In the genomic region with DNA sequence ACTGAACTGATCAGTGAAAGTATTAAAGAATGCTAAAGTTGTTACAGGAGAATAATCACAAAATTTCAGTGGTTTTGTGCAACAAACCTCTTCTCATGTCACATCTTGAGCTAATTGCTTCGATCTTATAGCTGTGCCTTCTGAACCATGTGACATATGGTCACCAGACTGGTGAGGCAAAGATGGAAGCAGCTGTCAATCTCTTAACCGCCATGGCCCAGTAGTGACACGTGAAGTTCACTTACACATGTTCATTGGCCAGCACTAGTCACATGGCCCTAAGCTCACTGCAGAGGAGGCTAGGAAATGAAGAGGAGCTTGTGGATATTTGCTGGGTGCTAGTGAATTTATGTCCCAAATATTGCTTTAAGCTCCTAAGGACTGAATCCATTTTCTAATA, we compare ENCODE assay signal across 25 cellular contexts. TPM values are rescaled to one million over a fixed set of nuclear protein-coding genes. Genes with fewer than 3 reads are reported as not detected.
A peak's percentile ranks its signal among the peaks of the same experiment; 100 is the strongest.
DNase-seq lines count a peak whose midpoint lies in the region; ATAC-seq and TF ChIP-seq lines count a peak whose summit lies in the region.
"Had no signal": no experiment of that assay in that cellular context is flagged by ENCODE, and none has a peak within 500 bp of the region (broad histone marks: within the 10 kb centered on the region; RNA-seq: fewer than 3 reads in every experiment).

No MANE protein-coding gene starts in this region.

- WGBS in endodermal cell (ENCODE audit: insufficient coverage in 1 of 2, insufficient read length in 1 of 2), 2 experiments: 76 to 84% methylated on average over 3 of the region's 3 CpGs
- WGBS in trophoblast cell (ENCODE audit: extremely low coverage, insufficient coverage, insufficient read length): no CpG with 5 or more reads among the region's 3 CpGs

- H3K4ac ChIP-seq in trophoblast cell (ENCODE audit: low read depth, low read length): no peak overlapping the region

- peak; percentile 38; the same call in 1 of the 2 replicates for ATAC-seq in HCT116
- no peak for ATAC-seq in GM18870 (IDR thresholded peaks at IDR 0.05; ENCODE audit: unreplicated experiment)
- ATAC-seq in GM19397 (IDR thresholded peaks at IDR 0.05; ENCODE audit: unreplicated experiment): no peak
- ATAC-seq: esophagus mucosa; left colon; natural killer cell; stimulated activated naive CD8-positive, alpha-beta T cell treated with anti-CD3 and anti-CD28 coated beads, Interleukin-15, Interleukin-2, amounts not matched to agents 100 U/mL and 50 U/mL, for 24 hours had no signal

- H3K9me3 Mint-ChIP-seq in endodermal cell: no peaks in the 10 kb centered on the region
- H3K9me3 Mint-ChIP-seq: activated naive CD4-positive, alpha-beta T cell treated with anti-CD3 and anti-CD28 coated beads, Interleukin-2, amount 50 U/mL, for 24 hours; CD8-positive, alpha-beta memory T cell; IgD-negative memory B cell; natural killer cell had no signal

- no peak overlapping the region for H2BK12ac ChIP-seq in trophoblast cell (ENCODE audit: low read length)

- H2BK5ac ChIP-seq in trophoblast cell (ENCODE audit: low read depth, low read length, poor library complexity): no peak overlapping the region

- H3K4me3 ChIP-seq in HCT116 (replicated peaks in 1 of 2; ENCODE audit: low read depth in 1 of 2, low read length in 2 of 2) (no peak overlapping the region), endodermal cell (ENCODE audit: low read length) (no peak overlapping the region), trophoblast cell (ENCODE audit: low read depth, low read length) (no peak overlapping the region), brain microvascular endothelial cell (ENCODE audit: low read depth, low read length) (no peak overlapping the region)
- H3K4me3 ChIP-seq: ascending aorta, tibial nerve had no signal

- intact Hi-C loops in HCT116 (cut with micrococcal nuclease): no loop called here

- H3K4me3 Mint-ChIP-seq in endodermal cell: no peak overlapping the region
- H3K4me3 Mint-ChIP-seq: activated naive CD4-positive, alpha-beta T cell treated with anti-CD3 and anti-CD28 coated beads, Interleukin-2, amount 50 U/mL, for 24 hours; CD8-positive, alpha-beta memory T cell; IgD-negative memory B cell; natural killer cell had no signal

- H3K27me3 Mint-ChIP-seq in endodermal cell (ENCODE audit: insufficient read depth): peaks cover 3% of the 10 kb centered on the region

- H3K14ac ChIP-seq in trophoblast cell (ENCODE audit: low read length): no peak overlapping the region

- no peak overlapping the region for H3K27ac ChIP-seq in HCT116 (ENCODE audit: low read depth, low read length)
- H3K27ac ChIP-seq in endodermal cell (ENCODE audit: low read depth, low read length): no peak overlapping the region
- H3K27ac ChIP-seq in trophoblast cell (ENCODE audit: low read depth, low read length): no peak overlapping the region
- H3K27ac ChIP-seq in brain microvascular endothelial cell: no peak overlapping the region
- H3K27ac ChIP-seq: RWPE1 had no signal

- H2AK5ac ChIP-seq in trophoblast cell (ENCODE audit: low read length): no peak overlapping the region

- no TSS peak for BruUV-seq in HCT116 (replicated peaks; lab: Mats Ljungman, UMichigan)

- H3K36me3 Mint-ChIP-seq in endodermal cell (ENCODE audit: low read depth): no peaks in the 10 kb centered on the region
- H3K36me3 Mint-ChIP-seq: activated naive CD4-positive, alpha-beta T cell treated with anti-CD3 and anti-CD28 coated beads, Interleukin-2, amount 50 U/mL, for 24 hours; CD8-positive, alpha-beta memory T cell; IgD-negative memory B cell; natural killer cell had no signal

- TF ChIP-seq POLR2A in HCT116 (IDR thresholded peaks at IDR 0.05; ENCODE audit: borderline replicate concordance, extremely low read depth, insufficient read depth, insufficient read length): no peak

- no peak overlapping the region for H4K12ac ChIP-seq in trophoblast cell (ENCODE audit: low read depth, low read length)

- CTCF ChIA-PET in HCT116 (lab: Charles Lee): no interaction called here

- H3K79me1 ChIP-seq in trophoblast cell (ENCODE audit: low read length): no peaks in the 10 kb centered on the region

- H3K79me2 ChIP-seq in HCT116 (ENCODE audit: insufficient read depth, low read length): no peaks in the 10 kb centered on the region
- H3K79me2 ChIP-seq in trophoblast cell (ENCODE audit: control insufficient read depth, insufficient read depth, low read length, poor library complexity): no peaks in the 10 kb centered on the region

- no peak for TF ChIP-seq CTCF in HCT116 (IDR thresholded peaks at IDR 0.05 in 2 of 3, conservative IDR thresholded peaks at IDR 0.05 in 1 of 3; ENCODE audit: borderline replicate concordance in 1 of 3, insufficient read depth in 1 of 3, low read depth in 2 of 3, low read length in 2 of 3)
- TF ChIP-seq CTCF in endodermal cell (conservative IDR thresholded peaks at IDR 0.05): no peak
- no peak for TF ChIP-seq CTCF in brain microvascular endothelial cell (IDR thresholded peaks at IDR 0.05; ENCODE audit: low read depth, low read length, missing control alignments)

- peaks cover 83% of the 10 kb centered on the region for H3K4me1 Mint-ChIP-seq in endodermal cell
- H3K4me1 Mint-ChIP-seq: natural killer cell had no signal

- H3K9me2 ChIP-seq in HCT116 (ENCODE audit: insufficient read depth): no peaks in the 10 kb centered on the region

- H4K91ac ChIP-seq in trophoblast cell (ENCODE audit: low read depth, low read length): no peak overlapping the region

- H3K4me2 ChIP-seq in HCT116 (ENCODE audit: low read length) (no peak overlapping the region), trophoblast cell (ENCODE audit: low read length) (no peak overlapping the region)

- H2BK120ac ChIP-seq in trophoblast cell (ENCODE audit: insufficient read depth, low read length, poor library complexity): no peak overlapping the region

- no peak for DNase-seq in HCT116 (ENCODE audit: low read depth, low spot score)
- peak; percentile 71 to 86 for DNase-seq in NCI-H524 (lab: John Stamatoyannopoulos, UW)
- no peak for DNase-seq in endodermal cell
- DNase-seq in trophoblast cell: no peak
- DNase-seq in nucleus accumbens (lab: John Stamatoyannopoulos, UW): no peak
- DNase-seq in brain microvascular endothelial cell: no peak
- DNase-seq: activated CD4-positive, alpha-beta T cell treated with anti-CD3 and anti-CD28 coated beads for 1 hour; AML-193; CD8-positive, alpha-beta memory T cell; DMS79 treated with DMSO at 0.1 percent for 48 hours; effector CD4-positive, alpha-beta T cell; left colon; natural killer cell; NCI-H1694 treated with DMSO at 0.1 percent for 48 hours; NCI-H345; stimulated activated CD4-positive, alpha-beta T cell treated with anti-CD3 and anti-CD28 coated beads, Interleukin-2, amount 100 ng/mL, for 24 hours; stimulated activated naive CD8-positive, alpha-beta T cell treated with anti-CD3 and anti-CD28 coated beads, Interleukin-15, Interleukin-2, amounts not matched to agents 100 U/mL and 50 U/mL, for 24 hours had no signal

- H2AFZ ChIP-seq in HCT116 (ENCODE audit: low read depth, low read length, poor library complexity, severe bottlenecking) (no peak overlapping the region), trophoblast cell (ENCODE audit: insufficient read depth, low read length, poor library complexity) (peak overlapping the region; percentile 24)

- H3K4me1 ChIP-seq in HCT116 (ENCODE audit: control insufficient read depth in 1 of 2, insufficient read depth in 2 of 2, low read length in 2 of 2) (no peaks in the 10 kb centered on the region), endodermal cell (ENCODE audit: control insufficient read depth, insufficient read depth, low read length) (peaks cover 27% of the 10 kb centered on the region), trophoblast cell (ENCODE audit: control insufficient read depth in 1 of 2, insufficient read depth in 2 of 2, low read length in 2 of 2) (peaks cover 13 to 16% of the 10 kb centered on the region in 2 experiments)

- H3K23ac ChIP-seq in trophoblast cell (ENCODE audit: low read length): no peak overlapping the region

- H3K9ac ChIP-seq in HCT116 (ENCODE audit: low read length) (no peak overlapping the region), endodermal cell (ENCODE audit: extremely low read depth, low read length, poor library complexity, severe bottlenecking) (no peak overlapping the region), trophoblast cell (ENCODE audit: low read length) (no peak overlapping the region)

- H4K8ac ChIP-seq in trophoblast cell (ENCODE audit: low read depth, low read length): no peak overlapping the region

- H3K27me3 ChIP-seq in HCT116 (ENCODE audit: insufficient read depth, low read length): no peaks in the 10 kb centered on the region
- peaks cover 26% of the 10 kb centered on the region for H3K27me3 ChIP-seq in endodermal cell (ENCODE audit: control insufficient read depth, insufficient read depth, low read length, poor library complexity, severe bottlenecking)
- no peaks in the 10 kb centered on the region for H3K27me3 ChIP-seq in trophoblast cell (ENCODE audit: insufficient read depth, low read length)
- no peaks in the 10 kb centered on the region for H3K27me3 ChIP-seq in brain microvascular endothelial cell (replicated peaks)
- H3K27me3 ChIP-seq: ascending aorta, tibial nerve had no signal

- in situ Hi-C loops in brain microvascular endothelial cell (cut with HindIII; ENCODE audit: low pct_ligation_motif_present, low sequenced_read_pairs): no loop called here

- no peak overlapping the region for H3K18ac ChIP-seq in trophoblast cell (ENCODE audit: low read length)

- peak overlapping the region; percentile 69 for H3K27ac Mint-ChIP-seq in endodermal cell
- H3K27ac Mint-ChIP-seq: activated naive CD4-positive, alpha-beta T cell treated with anti-CD3 and anti-CD28 coated beads, Interleukin-2, amount 50 U/mL, for 24 hours; CD8-positive, alpha-beta memory T cell; IgD-negative memory B cell; natural killer cell had no signal

- H3K9me3 ChIP-seq in HCT116 (ENCODE audit: control insufficient read depth in 1 of 2, insufficient read depth in 1 of 2, low read depth in 1 of 2, low read length in 2 of 2) (no peaks in the 10 kb centered on the region), endodermal cell (ENCODE audit: control insufficient read depth, low read length) (no peaks in the 10 kb centered on the region), trophoblast cell (ENCODE audit: insufficient read depth, low read depth, low read length) (no peaks in the 10 kb centered on the region)
- H3K9me3 ChIP-seq: ascending aorta, tibial nerve had no signal

- RAD21 ChIA-PET in HCT116 (lab: Charles Lee; ENCODE audit: low non-redundant PET in 1 of 2, low total read pairs in 2 of 2, uncharacterized antibody in 2 of 2, unreplicated experiment in 2 of 2): no interaction called here

- H4K20me1 ChIP-seq in HCT116 (ENCODE audit: insufficient read depth): no peaks in the 10 kb centered on the region

- POLR2A ChIA-PET in HCT116 (lab: Charles Lee): no interaction called here

- TF ChIP-seq RAD21 in HCT116 (IDR thresholded peaks at IDR 0.05; ENCODE audit: low read depth): no peak

- H3K36me3 ChIP-seq in HCT116 (ENCODE audit: control insufficient read depth in 1 of 2, insufficient read depth in 2 of 2, low read length in 2 of 2) (no peaks in the 10 kb centered on the region), endodermal cell (ENCODE audit: control insufficient read depth, insufficient read depth, low read length) (no peaks in the 10 kb centered on the region), trophoblast cell (ENCODE audit: control insufficient read depth in 1 of 2, insufficient read depth in 2 of 2, low read length in 2 of 2) (peaks cover 0 to 8% of the 10 kb centered on the region in 2 experiments), brain microvascular endothelial cell (replicated peaks) (no peaks in the 10 kb centered on the region)
- H3K36me3 ChIP-seq: ascending aorta, tibial nerve had no signal

RNA-seq across cellular contexts. Expression of a gene that starts 32.5 kb away (rescaled TPM):
- total RNA-seq in HCT116 (2021; ENCODE audit: unreplicated experiment) (3.3 TPM), endodermal cell (10 to 100 TPM in 1 of 2 donors, 1 to 10 TPM in 1; 9.8 to 12.3 TPM)
- polyA plus RNA-seq in HCT116 (2012): 1.2 and 2.0 TPM in 2 replicates
- 207 TPM for polyA plus RNA-seq in endodermal cell (2013, experiment 1 of 2)
- polyA plus RNA-seq in endodermal cell (2013, experiment 2 of 2): 163 TPM
- polyA plus RNA-seq in trophoblast cell (2013): 43.4 and 43.9 TPM in 2 replicates
- total RNA-seq: CD8-positive, alpha-beta memory T cell had no signal
- polyA plus RNA-seq: CD8-positive, alpha-beta memory T cell had no signal

Comparison
In these comparisons a context has a peak if more than half of its experiments do, and no peak if none do; other contexts are left out.
1. DNase-seq: peak in NCI-H524 (2 of 2); none in HCT116 (single experiment), endodermal cell (single experiment), trophoblast cell (0 of 2), nucleus accumbens (0 of 56) and brain microvascular endothelial cell (single experiment).